ENCODE assay signal across 2 cellular contexts in the genomic region with DNA sequence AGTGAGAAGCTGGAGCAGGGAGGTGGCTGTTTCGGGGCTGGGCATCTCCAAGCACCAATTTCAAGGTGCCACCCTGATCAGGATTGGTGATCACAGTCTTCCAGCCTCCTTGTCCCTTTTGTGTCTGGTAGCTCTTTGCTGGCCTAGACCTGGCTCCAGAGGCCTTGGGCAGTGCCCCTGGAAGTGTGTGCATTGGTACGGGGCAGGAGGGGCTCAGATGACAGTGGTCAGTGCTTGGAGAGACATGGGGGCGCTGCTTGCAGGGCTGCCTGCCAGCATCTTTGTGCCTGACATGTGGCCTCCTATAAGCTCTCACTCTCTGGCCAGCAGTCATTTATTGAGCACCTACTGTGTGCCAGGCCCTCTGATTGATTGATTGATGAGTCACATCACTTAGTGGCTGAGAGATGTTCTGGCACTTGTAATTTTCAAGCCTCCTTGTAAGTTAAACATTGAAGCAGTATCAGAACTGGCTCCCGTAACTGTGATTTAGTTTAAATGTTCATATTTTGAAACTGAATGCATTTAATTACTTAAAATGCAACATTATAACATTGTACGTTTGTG.
TF ChIP-seq lines count a peak whose summit lies in the region.

No MANE protein-coding gene starts in this region.

TF ChIP-seq in K562, 482 proteins besides CTCF, POLR2A, EP300 and RAD21 (continued from another document):
- TF ChIP-seq MEIS2 (IDR thresholded peaks at IDR 0.05; ENCODE audit: partially characterized antibody), result peak; percentile 23
- TF ChIP-seq, protein P1, sequence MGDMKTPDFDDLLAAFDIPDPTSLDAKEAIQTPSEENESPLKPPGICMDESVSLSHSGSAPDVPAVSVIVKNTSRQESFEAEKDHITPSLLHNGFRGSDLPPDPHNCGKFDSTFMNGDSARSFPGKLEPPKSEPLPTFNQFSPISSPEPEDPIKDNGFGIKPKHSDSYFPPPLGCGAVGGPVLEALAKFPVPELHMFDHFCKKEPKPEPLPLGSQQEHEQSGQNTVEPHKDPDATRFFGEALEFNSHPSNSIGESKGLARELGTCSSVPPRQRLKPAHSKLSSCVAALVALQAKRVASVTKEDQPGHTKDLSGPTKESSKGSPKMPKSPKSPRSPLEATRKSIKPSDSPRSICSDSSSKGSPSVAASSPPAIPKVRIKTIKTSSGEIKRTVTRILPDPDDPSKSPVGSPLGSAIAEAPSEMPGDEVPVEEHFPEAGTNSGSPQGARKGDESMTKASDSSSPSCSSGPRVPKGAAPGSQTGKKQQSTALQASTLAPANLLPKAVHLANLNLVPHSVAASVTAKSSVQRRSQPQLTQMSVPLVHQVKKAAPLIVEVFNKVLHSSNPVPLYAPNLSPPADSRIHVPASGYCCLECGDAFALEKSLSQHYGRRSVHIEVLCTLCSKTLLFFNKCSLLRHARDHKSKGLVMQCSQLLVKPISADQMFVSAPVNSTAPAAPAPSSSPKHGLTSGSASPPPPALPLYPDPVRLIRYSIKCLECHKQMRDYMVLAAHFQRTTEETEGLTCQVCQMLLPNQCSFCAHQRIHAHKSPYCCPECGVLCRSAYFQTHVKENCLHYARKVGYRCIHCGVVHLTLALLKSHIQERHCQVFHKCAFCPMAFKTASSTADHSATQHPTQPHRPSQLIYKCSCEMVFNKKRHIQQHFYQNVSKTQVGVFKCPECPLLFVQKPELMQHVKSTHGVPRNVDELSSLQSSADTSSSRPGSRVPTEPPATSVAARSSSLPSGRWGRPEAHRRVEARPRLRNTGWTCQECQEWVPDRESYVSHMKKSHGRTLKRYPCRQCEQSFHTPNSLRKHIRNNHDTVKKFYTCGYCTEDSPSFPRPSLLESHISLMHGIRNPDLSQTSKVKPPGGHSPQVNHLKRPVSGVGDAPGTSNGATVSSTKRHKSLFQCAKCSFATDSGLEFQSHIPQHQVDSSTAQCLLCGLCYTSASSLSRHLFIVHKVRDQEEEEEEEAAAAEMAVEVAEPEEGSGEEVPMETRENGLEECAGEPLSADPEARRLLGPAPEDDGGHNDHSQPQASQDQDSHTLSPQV (IDR thresholded peaks at IDR 0.05), result no peak
- no peak for TF ChIP-seq HLTF (IDR thresholded peaks at IDR 0.05)
- TF ChIP-seq HOXB6 (CRISPR knock-in tag; IDR thresholded peaks at IDR 0.05; ENCODE audit: borderline replicate concordance), result no peak
- TF ChIP-seq, protein P2, sequence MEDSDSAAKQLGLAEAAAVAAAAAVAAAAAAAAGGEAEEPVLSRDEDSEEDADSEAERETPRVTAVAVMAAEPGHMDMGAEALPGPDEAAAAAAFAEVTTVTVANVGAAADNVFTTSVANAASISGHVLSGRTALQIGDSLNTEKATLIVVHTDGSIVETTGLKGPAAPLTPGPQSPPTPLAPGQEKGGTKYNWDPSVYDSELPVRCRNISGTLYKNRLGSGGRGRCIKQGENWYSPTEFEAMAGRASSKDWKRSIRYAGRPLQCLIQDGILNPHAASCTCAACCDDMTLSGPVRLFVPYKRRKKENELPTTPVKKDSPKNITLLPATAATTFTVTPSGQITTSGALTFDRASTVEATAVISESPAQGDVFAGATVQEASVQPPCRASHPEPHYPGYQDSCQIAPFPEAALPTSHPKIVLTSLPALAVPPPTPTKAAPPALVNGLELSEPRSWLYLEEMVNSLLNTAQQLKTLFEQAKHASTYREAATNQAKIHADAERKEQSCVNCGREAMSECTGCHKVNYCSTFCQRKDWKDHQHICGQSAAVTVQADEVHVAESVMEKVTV (CRISPR knock-in tag; IDR thresholded peaks at IDR 0.05), result no peak
- no peak for TF ChIP-seq CBX8 (IDR thresholded peaks at IDR 0.05; ENCODE audit: borderline replicate concordance, extremely low read depth, low read depth, low read length, poor library complexity, severe bottlenecking)
- TF ChIP-seq, protein P3, sequence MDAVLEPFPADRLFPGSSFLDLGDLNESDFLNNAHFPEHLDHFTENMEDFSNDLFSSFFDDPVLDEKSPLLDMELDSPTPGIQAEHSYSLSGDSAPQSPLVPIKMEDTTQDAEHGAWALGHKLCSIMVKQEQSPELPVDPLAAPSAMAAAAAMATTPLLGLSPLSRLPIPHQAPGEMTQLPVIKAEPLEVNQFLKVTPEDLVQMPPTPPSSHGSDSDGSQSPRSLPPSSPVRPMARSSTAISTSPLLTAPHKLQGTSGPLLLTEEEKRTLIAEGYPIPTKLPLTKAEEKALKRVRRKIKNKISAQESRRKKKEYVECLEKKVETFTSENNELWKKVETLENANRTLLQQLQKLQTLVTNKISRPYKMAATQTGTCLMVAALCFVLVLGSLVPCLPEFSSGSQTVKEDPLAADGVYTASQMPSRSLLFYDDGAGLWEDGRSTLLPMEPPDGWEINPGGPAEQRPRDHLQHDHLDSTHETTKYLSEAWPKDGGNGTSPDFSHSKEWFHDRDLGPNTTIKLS (IDR thresholded peaks at IDR 0.05; ENCODE audit: borderline replicate concordance, low read depth), result no peak
TF ChIP-seq in K562: peak in this region for 2.

TF ChIP-seq in liver, 16 proteins besides CTCF, POLR2A, EP300 and RAD21 (continued from another document):
- TF ChIP-seq, protein P4, sequence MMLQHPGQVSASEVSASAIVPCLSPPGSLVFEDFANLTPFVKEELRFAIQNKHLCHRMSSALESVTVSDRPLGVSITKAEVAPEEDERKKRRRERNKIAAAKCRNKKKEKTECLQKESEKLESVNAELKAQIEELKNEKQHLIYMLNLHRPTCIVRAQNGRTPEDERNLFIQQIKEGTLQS (IDR thresholded peaks at IDR 0.05), result no peak
- no peak for TF ChIP-seq YY1 (IDR thresholded peaks at IDR 0.05)
TF ChIP-seq in liver: peak in this region for 0.
